ENCODE assay signal across 9 cellular contexts in the genomic region with DNA sequence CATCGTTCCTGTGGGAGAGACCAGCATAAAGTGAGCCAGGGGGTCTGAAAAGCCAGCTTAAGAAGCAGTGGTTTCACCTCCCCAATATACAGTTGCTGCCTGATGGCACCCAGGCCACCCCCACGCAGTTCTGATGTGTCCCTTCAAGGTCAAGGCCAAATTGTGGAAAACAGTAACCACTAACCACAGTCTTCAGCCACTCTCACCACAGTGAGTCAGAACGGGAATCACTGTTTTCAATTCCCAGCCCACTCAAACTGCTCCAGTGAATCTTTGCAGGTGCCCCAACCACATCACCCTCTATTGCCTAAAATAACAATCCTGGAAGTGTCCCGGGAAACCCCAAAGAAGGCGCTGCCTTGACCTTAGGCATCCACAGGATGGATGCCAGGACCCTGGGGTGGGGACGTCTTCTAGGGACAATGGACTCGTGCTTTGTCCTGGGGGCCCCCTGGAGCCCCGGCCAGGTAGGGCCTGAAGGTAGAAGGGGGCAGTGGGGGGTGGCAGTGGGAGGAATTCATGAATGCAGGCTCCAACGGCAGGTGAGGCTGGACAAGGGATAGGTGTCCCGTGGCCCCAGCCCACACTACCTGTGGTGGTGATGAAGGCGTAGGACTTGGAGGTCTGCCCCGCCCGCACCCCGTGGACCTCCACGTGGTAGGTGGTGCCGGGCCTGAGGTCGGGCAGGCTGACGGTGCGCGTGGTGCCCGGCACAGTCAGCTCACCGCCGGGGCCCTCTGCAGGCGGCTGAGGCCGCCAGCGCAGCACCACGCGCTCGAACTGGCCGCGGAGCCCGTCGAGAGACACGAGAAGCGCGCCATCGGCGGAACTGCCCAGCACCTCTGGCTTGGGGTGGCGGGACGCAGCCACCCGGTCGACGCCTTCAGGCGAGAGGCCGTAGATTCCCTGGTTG. TPM values are rescaled to one million over a fixed set of nuclear protein-coding genes. Genes with fewer than 3 reads are reported as not detected.
DNase-seq lines count a peak whose midpoint lies in the region; ATAC-seq lines count a peak whose summit lies in the region.
"Had no signal": no experiment of that assay in that cellular context is flagged by ENCODE, and none has a peak within 500 bp of the region (broad histone marks: within the 10 kb centered on the region; RNA-seq: fewer than 3 reads in every experiment).

No MANE protein-coding gene starts in this region.

- H3K27ac Mint-ChIP-seq in memory B cell, result no peak overlapping the region

- peaks cover 26% of the 10 kb centered on the region for H3K27me3 Mint-ChIP-seq in memory B cell

- H3K36me3 Mint-ChIP-seq in memory B cell, result no peaks in the 10 kb centered on the region

- ATAC-seq in memory B cell (ENCODE audit: low read depth), result peak; percentile 33
- no peak for ATAC-seq in HG03025 (IDR thresholded peaks at IDR 0.05; ENCODE audit: low FRiP score, unreplicated experiment)

- H3K4me3 Mint-ChIP-seq in memory B cell, result peak overlapping the region; percentile 49

- DNase-seq in ELF-1 (ENCODE audit: low read depth, low spot score), result peak; percentile 38
- peak; percentile 77 for DNase-seq in HT1080 (ENCODE audit: low read depth)
- DNase-seq in astrocyte of the hippocampus (ENCODE audit: low read depth, low spot score), result peak; percentile 80
- no peak for DNase-seq in memory B cell (ENCODE audit: low spot score in 2 of 2)
- DNase-seq in effector CD4-positive, alpha-beta T cell, result no peak
- no peak for DNase-seq in NCI-H524 treated with DMSO at 0.1 percent for 48 hours (lab: John Stamatoyannopoulos, UW)
- no peak for DNase-seq in NAMALWA (ENCODE audit: low spot score)

- H3K9me3 Mint-ChIP-seq in memory B cell, result no peaks in the 10 kb centered on the region

- peaks cover 3% of the 10 kb centered on the region for H3K4me1 Mint-ChIP-seq in memory B cell

RNA-seq across cellular contexts. Expression of a gene that starts 22.2 kb away (rescaled TPM):
- 0.10 and 0.37 TPM in 2 replicates for total RNA-seq in HT1080 (2014; rRNA removed; shearing (Covaris generic))
- 0.02 and 0.08 TPM in 2 replicates for polyA plus RNA-seq in HT1080 (2015; cell fraction: cytosol; rRNA removed)
- polyA plus RNA-seq in HT1080 (2015; cell fraction: nucleus; rRNA removed), result 0.76 and 0.87 TPM in 2 replicates

RNA-seq across cellular contexts. Expression of a gene that starts 41.1 kb away (rescaled TPM):
- 19.5 and 22.6 TPM in 2 replicates for total RNA-seq in HT1080 (2014; rRNA removed; shearing (Covaris generic))
- polyA plus RNA-seq in HT1080 (2015; cell fraction: cytosol; rRNA removed), result 63.5 and 66.3 TPM in 2 replicates
- polyA plus RNA-seq in HT1080 (2015; cell fraction: nucleus; rRNA removed), result 220 and 258 TPM in 2 replicates

RNA-seq across cellular contexts. Expression of a gene that starts 43.2 kb away (rescaled TPM):
- 10.4 and 10.5 TPM in 2 replicates for total RNA-seq in HT1080 (2014; rRNA removed; shearing (Covaris generic))
- polyA plus RNA-seq in HT1080 (2015; cell fraction: cytosol; rRNA removed), result 4.5 and 6.0 TPM in 2 replicates
- polyA plus RNA-seq in HT1080 (2015; cell fraction: nucleus; rRNA removed), result 3.8 and 5.6 TPM in 2 replicates

RNA-seq across cellular contexts. Expression of a gene that starts 48.7 kb away (rescaled TPM):
- total RNA-seq in HT1080 (2014; rRNA removed; shearing (Covaris generic)), result not detected in 2 replicates
- polyA plus RNA-seq in HT1080 (2015; cell fraction: cytosol; rRNA removed), result not detected in 2 replicates
- not detected in 2 replicates for polyA plus RNA-seq in HT1080 (2015; cell fraction: nucleus; rRNA removed)
- total RNA-seq: lung microvascular endothelial cell had no signal

Comparison
In these comparisons a context has a peak if more than half of its experiments do, and no peak if none do; other contexts are left out.
1. DNase-seq: peak in ELF-1 (single experiment), HT1080 (single experiment) and astrocyte of the hippocampus (single experiment); none in memory B cell (0 of 2), effector CD4-positive, alpha-beta T cell (single experiment), NCI-H524 treated with DMSO at 0.1 percent for 48 hours (single experiment) and NAMALWA (single experiment).